ENCODE assay signal across 21 cellular contexts in genomic region chr4:135485371-135485770, GRCh38.
"Had no signal": no experiment of that assay in that cellular context is flagged by ENCODE, and none has a peak within 500 bp of the region (broad histone marks: within the 10 kb centered on the region; RNA-seq: fewer than 3 reads in every experiment).

No MANE protein-coding gene starts in this region.

- ATAC-seq: activated CD4-positive, alpha-beta T cell treated with anti-CD3 and anti-CD28 coated beads for 36 hours; lower lobe of right lung; natural killer cell treated with Interleukin-12 subunit alpha and Interleukin-12 subunit beta and Interleukin-15 and Interleukin-18, amount 100 ng/mL, for 72 hours; sciatic nerve; stimulated activated effector memory CD8-positive, alpha-beta T cell treated with anti-CD3 and anti-CD28 coated beads, Interleukin-12 subunit alpha, Interleukin-12 subunit beta, amount 100 ng/mL, for 72 hours; upper lobe of right lung had no signal

- H3K4me1 Mint-ChIP-seq: activated CD4-positive, alpha-beta T cell treated with anti-CD3 and anti-CD28 coated beads for 36 hours; brain; central memory CD8-positive, alpha-beta T cell; stimulated activated effector memory CD8-positive, alpha-beta T cell treated with anti-CD3 and anti-CD28 coated beads, Interleukin-12 subunit alpha, Interleukin-12 subunit beta, amount 100 ng/mL, for 72 hours had no signal

- H3K4me3 Mint-ChIP-seq: activated CD4-positive, alpha-beta T cell treated with anti-CD3 and anti-CD28 coated beads for 36 hours; activated naive CD8-positive, alpha-beta T cell; activated T-helper 1 cell treated with anti-CD3 and anti-CD28 coated beads, Interleukin-12 subunit alpha, Interleukin-12 subunit beta, Interleukin-2, Interleukin-4 antibody, amounts not matched to agents 30 ng/mL and 10 ng/mL and 1 ng/mL, durations not matched to agents 14 hours and 24 hours and 36 hours; brain; central memory CD8-positive, alpha-beta T cell; natural killer cell treated with Interleukin-12 subunit alpha and Interleukin-12 subunit beta and Interleukin-15 and Interleukin-18, amount 100 ng/mL, for 72 hours; stimulated activated effector memory CD8-positive, alpha-beta T cell treated with anti-CD3 and anti-CD28 coated beads, Interleukin-12 subunit alpha, Interleukin-12 subunit beta, amount 100 ng/mL, for 72 hours had no signal

- H3K4me3 ChIP-seq: colonic mucosa, lower lobe of right lung, stomach, upper lobe of right lung had no signal

- H3K36me3 Mint-ChIP-seq: activated naive CD8-positive, alpha-beta T cell; brain; natural killer cell treated with Interleukin-12 subunit alpha and Interleukin-12 subunit beta and Interleukin-15 and Interleukin-18, amount 100 ng/mL, for 72 hours; stimulated activated effector memory CD8-positive, alpha-beta T cell treated with anti-CD3 and anti-CD28 coated beads, Interleukin-12 subunit alpha, Interleukin-12 subunit beta, amount 100 ng/mL, for 72 hours had no signal

- H3K27ac ChIP-seq: colonic mucosa, lower lobe of right lung, neutrophil, stomach, upper lobe of right lung had no signal

- H3K27ac Mint-ChIP-seq: activated CD4-positive, alpha-beta T cell treated with anti-CD3 and anti-CD28 coated beads for 36 hours; activated naive CD8-positive, alpha-beta T cell; activated T-helper 1 cell treated with anti-CD3 and anti-CD28 coated beads, Interleukin-12 subunit alpha, Interleukin-12 subunit beta, Interleukin-2, Interleukin-4 antibody, amounts not matched to agents 30 ng/mL and 10 ng/mL and 1 ng/mL, durations not matched to agents 14 hours and 24 hours and 36 hours; brain; natural killer cell treated with Interleukin-12 subunit alpha and Interleukin-12 subunit beta and Interleukin-15 and Interleukin-18, amount 100 ng/mL, for 72 hours; stimulated activated effector memory CD8-positive, alpha-beta T cell treated with anti-CD3 and anti-CD28 coated beads, Interleukin-12 subunit alpha, Interleukin-12 subunit beta, amount 100 ng/mL, for 72 hours had no signal

- DNase-seq: activated CD4-positive, alpha-beta T cell treated with anti-CD3 and anti-CD28 coated beads for 36 hours; activated CD4-positive, alpha-beta T cell treated with anti-CD3 and anti-CD28 coated beads, Interleukin-2, amount 50 U/mL, for 48 hours; activated T-cell treated with anti-CD3 and anti-CD28 coated beads for 4 hours; amniotic stem cell; colonic mucosa; foreskin melanocyte; glutamatergic neuron; hippocampal formation; islet precursor cell; lower lobe of right lung; stimulated activated CD4-positive, alpha-beta T cell treated with anti-CD3 and anti-CD28 coated beads, Interleukin-4, amount 100 ng/mL, for 24 hours; stomach; upper lobe of right lung had no signal

- H3K27me3 ChIP-seq: colonic mucosa, neutrophil, stomach, upper lobe of right lung had no signal

- H3K27me3 Mint-ChIP-seq: activated CD4-positive, alpha-beta T cell treated with anti-CD3 and anti-CD28 coated beads for 36 hours; activated naive CD8-positive, alpha-beta T cell; brain; central memory CD8-positive, alpha-beta T cell; natural killer cell treated with Interleukin-12 subunit alpha and Interleukin-12 subunit beta and Interleukin-15 and Interleukin-18, amount 100 ng/mL, for 72 hours had no signal

- H3K4me1 ChIP-seq: colonic mucosa, lower lobe of right lung, stomach, upper lobe of right lung had no signal

- H3K9me3 ChIP-seq: colonic mucosa, lower lobe of right lung, neutrophil, stomach, upper lobe of right lung had no signal

- H3K9me3 Mint-ChIP-seq: brain; central memory CD8-positive, alpha-beta T cell had no signal

- H3K36me3 ChIP-seq: colonic mucosa, lower lobe of right lung, neutrophil, stomach, upper lobe of right lung had no signal
